8 cellular contexts compared by ENCODE assay signal in genomic region chr6:104682722-104683643, GRCh38.
DNase-seq lines count a peak whose midpoint lies in the region; ATAC-seq lines count a peak whose summit lies in the region.

No MANE protein-coding gene starts in this region.

- H3K4me1 Mint-ChIP-seq in stimulated activated naive CD8-positive, alpha-beta T cell treated with anti-CD3 and anti-CD28 coated beads, Interleukin-15, amount 100 ng/mL, for 72 hours: peaks cover 5% of the 10 kb centered on the region

- peak in 2 of 3 experiments; percentile 13 to 48 for DNase-seq in NCI-H1417 (lab: John Stamatoyannopoulos, UW)
- no peak for DNase-seq in NCI-H1417 treated with DMSO at 0.1 percent for 48 hours (lab: John Stamatoyannopoulos, UW)
- peak; percentile 16 for DNase-seq in NCI-H1092 (lab: John Stamatoyannopoulos, UW)
- DNase-seq in activated CD4-positive, alpha-beta T cell treated with anti-CD3 and anti-CD28 coated beads for 48 hours: peak; percentile 82
- peak; percentile 54 for DNase-seq in effector CD8-positive, alpha-beta T cell (lab: John Stamatoyannopoulos, UW)
- peak; percentile 26 for DNase-seq in mucosa of gallbladder (ENCODE audit: low spot score)
- peak; percentile 55 to 64 for DNase-seq in stimulated activated naive CD8-positive, alpha-beta T cell treated with anti-CD3 and anti-CD28 coated beads, Interleukin-15, amount 100 ng/mL, for 72 hours

- H3K27me3 Mint-ChIP-seq in stimulated activated naive CD8-positive, alpha-beta T cell treated with anti-CD3 and anti-CD28 coated beads, Interleukin-15, amount 100 ng/mL, for 72 hours: no peaks in the 10 kb centered on the region

- H3K9me3 Mint-ChIP-seq in stimulated activated naive CD8-positive, alpha-beta T cell treated with anti-CD3 and anti-CD28 coated beads, Interleukin-15, amount 100 ng/mL, for 72 hours: no peaks in the 10 kb centered on the region

- H3K27ac Mint-ChIP-seq in stimulated activated naive CD8-positive, alpha-beta T cell treated with anti-CD3 and anti-CD28 coated beads, Interleukin-15, amount 100 ng/mL, for 72 hours: no peak overlapping the region

- peak; percentile 74 for ATAC-seq in HG02571 (IDR thresholded peaks at IDR 0.05; ENCODE audit: unreplicated experiment)
- ATAC-seq in stimulated activated naive CD8-positive, alpha-beta T cell treated with anti-CD3 and anti-CD28 coated beads, Interleukin-15, amount 100 ng/mL, for 72 hours: peak; percentile 70

- no peak overlapping the region for H3K4me3 Mint-ChIP-seq in stimulated activated naive CD8-positive, alpha-beta T cell treated with anti-CD3 and anti-CD28 coated beads, Interleukin-15, amount 100 ng/mL, for 72 hours
